Comparison of ENCODE assay signal across 1 cellular context in the genomic region with DNA sequence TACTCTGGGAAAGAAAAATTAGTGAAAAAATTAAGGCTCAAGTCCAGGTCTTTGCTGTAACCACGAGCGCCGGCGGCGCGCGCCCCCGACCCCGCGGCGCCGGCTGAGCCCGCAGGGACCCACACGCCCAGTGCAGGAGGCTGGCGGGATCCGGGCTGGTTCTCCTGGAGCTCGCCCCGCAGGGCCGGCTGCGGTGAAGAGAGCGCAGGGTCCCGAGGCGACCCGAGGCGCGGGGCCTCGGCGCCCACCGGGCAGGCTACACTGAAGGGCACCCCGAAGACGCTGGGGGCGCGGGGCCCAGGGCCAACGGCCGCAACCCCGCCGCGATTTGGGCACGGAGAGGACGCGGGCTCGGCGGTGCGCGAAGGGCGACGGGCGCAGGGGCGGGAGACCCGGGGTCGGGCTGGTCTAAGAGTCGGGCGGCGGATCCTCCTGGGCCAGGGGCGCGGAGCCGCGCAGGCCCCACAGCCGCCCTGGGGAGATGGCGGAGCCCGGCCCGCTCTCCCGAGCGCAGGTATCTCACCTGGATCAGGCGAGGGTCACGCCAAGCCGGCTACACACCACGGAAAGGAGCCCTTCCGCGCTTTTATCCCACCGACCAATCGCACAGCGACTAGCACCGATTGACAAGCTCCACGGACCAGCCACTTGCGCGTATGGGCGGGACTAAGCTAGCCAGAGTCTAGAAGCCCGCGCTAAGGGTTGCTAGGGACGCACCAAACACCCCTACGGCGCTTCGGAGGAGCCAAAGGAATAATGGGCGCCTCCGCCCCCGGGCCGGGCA.
TF ChIP-seq lines count a peak whose summit lies in the region.

A gene (minus strand): TSS at position 582 of the 784 bp plus-strand sequence. CDS start 6,440 bp downstream, outside the sequence.

TF ChIP-seq in GM23338, 12 proteins besides CTCF, POLR2A, EP300 and RAD21 (continued from another document):
- TF ChIP-seq, protein P1, sequence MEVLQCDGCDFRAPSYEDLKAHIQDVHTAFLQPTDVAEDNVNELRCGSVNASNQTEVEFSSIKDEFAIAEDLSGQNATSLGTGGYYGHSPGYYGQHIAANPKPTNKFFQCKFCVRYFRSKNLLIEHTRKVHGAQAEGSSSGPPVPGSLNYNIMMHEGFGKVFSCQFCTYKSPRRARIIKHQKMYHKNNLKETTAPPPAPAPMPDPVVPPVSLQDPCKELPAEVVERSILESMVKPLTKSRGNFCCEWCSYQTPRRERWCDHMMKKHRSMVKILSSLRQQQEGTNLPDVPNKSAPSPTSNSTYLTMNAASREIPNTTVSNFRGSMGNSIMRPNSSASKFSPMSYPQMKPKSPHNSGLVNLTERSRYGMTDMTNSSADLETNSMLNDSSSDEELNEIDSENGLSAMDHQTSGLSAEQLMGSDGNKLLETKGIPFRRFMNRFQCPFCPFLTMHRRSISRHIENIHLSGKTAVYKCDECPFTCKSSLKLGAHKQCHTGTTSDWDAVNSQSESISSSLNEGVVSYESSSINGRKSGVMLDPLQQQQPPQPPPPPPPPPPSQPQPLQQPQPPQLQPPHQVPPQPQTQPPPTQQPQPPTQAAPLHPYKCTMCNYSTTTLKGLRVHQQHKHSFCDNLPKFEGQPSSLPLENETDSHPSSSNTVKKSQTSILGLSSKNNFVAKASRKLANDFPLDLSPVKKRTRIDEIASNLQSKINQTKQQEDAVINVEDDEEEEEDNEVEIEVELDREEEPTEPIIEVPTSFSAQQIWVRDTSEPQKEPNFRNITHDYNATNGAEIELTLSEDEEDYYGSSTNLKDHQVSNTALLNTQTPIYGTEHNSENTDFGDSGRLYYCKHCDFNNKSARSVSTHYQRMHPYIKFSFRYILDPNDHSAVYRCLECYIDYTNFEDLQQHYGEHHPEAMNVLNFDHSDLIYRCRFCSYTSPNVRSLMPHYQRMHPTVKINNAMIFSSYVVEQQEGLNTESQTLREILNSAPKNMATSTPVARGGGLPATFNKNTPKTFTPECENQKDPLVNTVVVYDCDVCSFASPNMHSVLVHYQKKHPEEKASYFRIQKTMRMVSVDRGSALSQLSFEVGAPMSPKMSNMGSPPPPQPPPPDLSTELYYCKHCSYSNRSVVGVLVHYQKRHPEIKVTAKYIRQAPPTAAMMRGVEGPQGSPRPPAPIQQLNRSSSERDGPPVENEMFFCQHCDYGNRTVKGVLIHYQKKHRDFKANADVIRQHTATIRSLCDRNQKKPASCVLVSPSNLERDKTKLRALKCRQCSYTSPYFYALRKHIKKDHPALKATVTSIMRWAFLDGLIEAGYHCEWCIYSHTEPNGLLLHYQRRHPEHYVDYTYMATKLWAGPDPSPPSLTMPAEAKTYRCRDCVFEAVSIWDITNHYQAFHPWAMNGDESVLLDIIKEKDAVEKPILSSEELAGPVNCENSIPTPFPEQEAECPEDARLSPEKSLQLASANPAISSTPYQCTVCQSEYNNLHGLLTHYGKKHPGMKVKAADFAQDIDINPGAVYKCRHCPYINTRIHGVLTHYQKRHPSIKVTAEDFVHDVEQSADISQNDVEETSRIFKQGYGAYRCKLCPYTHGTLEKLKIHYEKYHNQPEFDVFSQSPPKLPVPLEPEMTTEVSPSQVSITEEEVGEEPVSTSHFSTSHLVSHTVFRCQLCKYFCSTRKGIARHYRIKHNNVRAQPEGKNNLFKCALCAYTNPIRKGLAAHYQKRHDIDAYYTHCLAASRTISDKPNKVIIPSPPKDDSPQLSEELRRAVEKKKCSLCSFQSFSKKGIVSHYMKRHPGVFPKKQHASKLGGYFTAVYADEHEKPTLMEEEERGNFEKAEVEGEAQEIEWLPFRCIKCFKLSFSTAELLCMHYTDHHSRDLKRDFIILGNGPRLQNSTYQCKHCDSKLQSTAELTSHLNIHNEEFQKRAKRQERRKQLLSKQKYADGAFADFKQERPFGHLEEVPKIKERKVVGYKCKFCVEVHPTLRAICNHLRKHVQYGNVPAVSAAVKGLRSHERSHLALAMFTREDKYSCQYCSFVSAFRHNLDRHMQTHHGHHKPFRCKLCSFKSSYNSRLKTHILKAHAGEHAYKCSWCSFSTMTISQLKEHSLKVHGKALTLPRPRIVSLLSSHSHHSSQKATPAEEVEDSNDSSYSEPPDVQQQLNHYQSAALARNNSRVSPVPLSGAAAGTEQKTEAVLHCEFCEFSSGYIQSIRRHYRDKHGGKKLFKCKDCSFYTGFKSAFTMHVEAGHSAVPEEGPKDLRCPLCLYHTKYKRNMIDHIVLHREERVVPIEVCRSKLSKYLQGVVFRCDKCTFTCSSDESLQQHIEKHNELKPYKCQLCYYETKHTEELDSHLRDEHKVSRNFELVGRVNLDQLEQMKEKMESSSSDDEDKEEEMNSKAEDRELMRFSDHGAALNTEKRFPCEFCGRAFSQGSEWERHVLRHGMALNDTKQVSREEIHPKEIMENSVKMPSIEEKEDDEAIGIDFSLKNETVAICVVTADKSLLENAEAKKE (CRISPR knock-in tag; IDR thresholded peaks at IDR 0.05), result no peak
TF ChIP-seq in GM23338: peak in this region for 1.
